Comparison of ENCODE assay signal across 31 cellular contexts in genomic region chr12:18658829-18659228, GRCh38.
"Had no signal": no experiment of that assay in that cellular context is flagged by ENCODE, and none has a peak within 500 bp of the region (broad histone marks: within the 10 kb centered on the region; RNA-seq: fewer than 3 reads in every experiment).

No MANE protein-coding gene starts in this region.

- FAIRE-seq: small intestine, TTC549 had no signal

- H3K27ac Mint-ChIP-seq: activated naive CD4-positive, alpha-beta T cell treated with anti-CD3 and anti-CD28 coated beads for 36 hours; activated naive CD8-positive, alpha-beta T cell treated with anti-CD3 and anti-CD28 coated beads for 36 hours; activated T-cell treated with anti-CD3 and anti-CD28 coated beads, Interleukin-2, amount 50 U/mL, for 72 hours; brain; mesothelial cell of epicardium; naive B cell; nephron progenitor cell; stimulated activated naive B cell treated with anti-CD40 and anti-IgM and Interleukin-4, amounts not matched to agents 10 μg/mL and 1 μg/mL and 100 μg/mL, for 72 hours had no signal

- H3K27me3 Mint-ChIP-seq: activated naive CD8-positive, alpha-beta T cell treated with anti-CD3 and anti-CD28 coated beads for 36 hours; brain; naive B cell; stimulated activated naive B cell treated with anti-CD40 and anti-IgM and Interleukin-4, amounts not matched to agents 10 μg/mL and 1 μg/mL and 100 μg/mL, for 72 hours had no signal

- H3K9me3 ChIP-seq: adrenal gland, esophagus squamous epithelium, gastrocnemius medialis, ovary, prostate gland, thyroid gland had no signal

- H3K4me2 ChIP-seq: hepatocyte had no signal

- ATAC-seq: activated T-cell treated with anti-CD3 and anti-CD28 coated beads, Interleukin-2, amount 50 U/mL, for 72 hours; gastrocnemius medialis; left colon; stimulated activated naive B cell treated with anti-CD40 and anti-IgM and Interleukin-4, amounts not matched to agents 10 μg/mL and 1 μg/mL and 100 μg/mL, for 72 hours; upper lobe of right lung had no signal

- H3K4me3 ChIP-seq: adrenal gland, cardiac muscle cell, esophagus squamous epithelium, gastrocnemius medialis, hepatocyte, ovary, prostate gland, sigmoid colon, stomach, thyroid gland, upper lobe of right lung had no signal

- H3K27ac ChIP-seq: adrenal gland, cardiac muscle cell, esophagus squamous epithelium, gastrocnemius medialis, hepatocyte, ovary, prostate gland, sigmoid colon, stomach, thyroid gland, upper lobe of right lung, VCaP had no signal

- DNase-seq: activated CD4-positive, alpha-beta T cell treated with anti-CD3 and anti-CD28 coated beads for 4 hours; activated CD4-positive, alpha-beta T cell treated with anti-CD3 and anti-CD28 coated beads, Interleukin-2, amount 50 U/mL, for 4 hours; activated effector memory CD4-positive, alpha-beta T cell treated with Interleukin-2 at 50 U/mL for 16 hours; activated naive CD4-positive, alpha-beta T cell treated with anti-CD3 and anti-CD28 coated beads for 36 hours; activated naive CD8-positive, alpha-beta T cell treated with anti-CD3 and anti-CD28 coated beads for 36 hours; activated T-cell treated with anti-CD3 and anti-CD28 coated beads for 4 hours; activated T-cell treated with anti-CD3 and anti-CD28 coated beads, Interleukin-2, amount 50 U/mL, for 72 hours; adrenal gland; aorta; esophagus squamous epithelium; gastrocnemius medialis; islet precursor cell; left colon; mammary epithelial cell; naive B cell; nephron progenitor cell; ovary; sigmoid colon; small intestine; stimulated activated CD4-positive, alpha-beta T cell treated with anti-CD3 and anti-CD28 coated beads, Interleukin-1b, Interleukin-23, amount 100 ng/mL, for 48 hours; stimulated activated naive B cell treated with anti-CD40 and anti-IgM and Interleukin-4, amounts not matched to agents 10 μg/mL and 1 μg/mL and 100 μg/mL, for 72 hours; stomach; thyroid gland; upper lobe of right lung had no signal

- H3K27me3 ChIP-seq: adrenal gland, cardiac muscle cell, esophagus squamous epithelium, gastrocnemius medialis, hepatocyte, ovary, sigmoid colon, stomach, thyroid gland, upper lobe of right lung had no signal

- H3K36me3 Mint-ChIP-seq: activated naive CD8-positive, alpha-beta T cell treated with anti-CD3 and anti-CD28 coated beads for 36 hours; brain; stimulated activated naive B cell treated with anti-CD40 and anti-IgM and Interleukin-4, amounts not matched to agents 10 μg/mL and 1 μg/mL and 100 μg/mL, for 72 hours had no signal

- H3K4me1 Mint-ChIP-seq: activated naive CD8-positive, alpha-beta T cell treated with anti-CD3 and anti-CD28 coated beads for 36 hours; brain; mesothelial cell of epicardium; naive B cell; nephron progenitor cell; stimulated activated naive B cell treated with anti-CD40 and anti-IgM and Interleukin-4, amounts not matched to agents 10 μg/mL and 1 μg/mL and 100 μg/mL, for 72 hours had no signal

- H3K36me3 ChIP-seq: adrenal gland, cardiac muscle cell, esophagus squamous epithelium, gastrocnemius medialis, ovary, prostate gland, sigmoid colon, stomach, thyroid gland, upper lobe of right lung had no signal

- H3K4me1 ChIP-seq: adrenal gland, esophagus squamous epithelium, gastrocnemius medialis, prostate gland, sigmoid colon, stomach, thyroid gland, upper lobe of right lung had no signal

- H3K4me3 Mint-ChIP-seq: activated naive CD4-positive, alpha-beta T cell treated with anti-CD3 and anti-CD28 coated beads for 36 hours; activated naive CD8-positive, alpha-beta T cell treated with anti-CD3 and anti-CD28 coated beads for 36 hours; activated T-cell treated with anti-CD3 and anti-CD28 coated beads, Interleukin-2, amount 50 U/mL, for 72 hours; brain; mesothelial cell of epicardium; naive B cell; nephron progenitor cell; stimulated activated naive B cell treated with anti-CD40 and anti-IgM and Interleukin-4, amounts not matched to agents 10 μg/mL and 1 μg/mL and 100 μg/mL, for 72 hours had no signal
